1 cellular context compared by ENCODE assay signal in genomic region chr7:156948361-156948760, GRCh38.
TF ChIP-seq lines count a peak whose summit lies in the region.

No MANE protein-coding gene starts in this region.

TF ChIP-seq in H1, 55 proteins besides CTCF, POLR2A, EP300 and RAD21:
- TF ChIP-seq MAFK (IDR thresholded peaks at IDR 0.05; ENCODE audit: low read depth, low read length) (no peak), GTF2F1 (IDR thresholded peaks at IDR 0.05; ENCODE audit: borderline replicate concordance, low read depth, low read length) (no peak), CEBPB (IDR thresholded peaks at IDR 0.05; ENCODE audit: low read depth, low read length) (no peak), SUZ12 (IDR thresholded peaks at IDR 0.05; ENCODE audit: low read length) (no peak), ZNF274 (IDR thresholded peaks at IDR 0.05; ENCODE audit: borderline replicate concordance, extremely low read depth, low read length) (no peak), KDM1A (IDR thresholded peaks at IDR 0.05; ENCODE audit: borderline replicate concordance, low read length) (no peak)
